In genomic region chr4:138897818-138898226, GRCh38 we compare ENCODE assay signal across 1 cellular context.
TF ChIP-seq lines count a peak whose summit lies in the region.

No MANE protein-coding gene starts in this region.

TF ChIP-seq in SK-N-SH, 30 proteins besides CTCF, POLR2A, EP300 and RAD21 (continued from another document):
- TF ChIP-seq TAF1 (IDR thresholded peaks at IDR 0.05; ENCODE audit: borderline replicate concordance, low read depth, low read length) (no peak), PBX3 (IDR thresholded peaks at IDR 0.05) (peak; percentile 75; the same call in 1 of the 2 replicates), SIN3A (IDR thresholded peaks at IDR 0.05; ENCODE audit: borderline replicate concordance, low read depth, low read length) (no peak), GATA2 (CRISPR knock-in tag; IDR thresholded peaks at IDR 0.05) (peak; percentile 56)
- TF ChIP-seq, protein P1, sequence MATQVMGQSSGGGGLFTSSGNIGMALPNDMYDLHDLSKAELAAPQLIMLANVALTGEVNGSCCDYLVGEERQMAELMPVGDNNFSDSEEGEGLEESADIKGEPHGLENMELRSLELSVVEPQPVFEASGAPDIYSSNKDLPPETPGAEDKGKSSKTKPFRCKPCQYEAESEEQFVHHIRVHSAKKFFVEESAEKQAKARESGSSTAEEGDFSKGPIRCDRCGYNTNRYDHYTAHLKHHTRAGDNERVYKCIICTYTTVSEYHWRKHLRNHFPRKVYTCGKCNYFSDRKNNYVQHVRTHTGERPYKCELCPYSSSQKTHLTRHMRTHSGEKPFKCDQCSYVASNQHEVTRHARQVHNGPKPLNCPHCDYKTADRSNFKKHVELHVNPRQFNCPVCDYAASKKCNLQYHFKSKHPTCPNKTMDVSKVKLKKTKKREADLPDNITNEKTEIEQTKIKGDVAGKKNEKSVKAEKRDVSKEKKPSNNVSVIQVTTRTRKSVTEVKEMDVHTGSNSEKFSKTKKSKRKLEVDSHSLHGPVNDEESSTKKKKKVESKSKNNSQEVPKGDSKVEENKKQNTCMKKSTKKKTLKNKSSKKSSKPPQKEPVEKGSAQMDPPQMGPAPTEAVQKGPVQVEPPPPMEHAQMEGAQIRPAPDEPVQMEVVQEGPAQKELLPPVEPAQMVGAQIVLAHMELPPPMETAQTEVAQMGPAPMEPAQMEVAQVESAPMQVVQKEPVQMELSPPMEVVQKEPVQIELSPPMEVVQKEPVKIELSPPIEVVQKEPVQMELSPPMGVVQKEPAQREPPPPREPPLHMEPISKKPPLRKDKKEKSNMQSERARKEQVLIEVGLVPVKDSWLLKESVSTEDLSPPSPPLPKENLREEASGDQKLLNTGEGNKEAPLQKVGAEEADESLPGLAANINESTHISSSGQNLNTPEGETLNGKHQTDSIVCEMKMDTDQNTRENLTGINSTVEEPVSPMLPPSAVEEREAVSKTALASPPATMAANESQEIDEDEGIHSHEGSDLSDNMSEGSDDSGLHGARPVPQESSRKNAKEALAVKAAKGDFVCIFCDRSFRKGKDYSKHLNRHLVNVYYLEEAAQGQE (IDR thresholded peaks at IDR 0.05; ENCODE audit: low read depth, low read length): no peak
